ENCODE assay signal across 1 cellular context in the genomic region with DNA sequence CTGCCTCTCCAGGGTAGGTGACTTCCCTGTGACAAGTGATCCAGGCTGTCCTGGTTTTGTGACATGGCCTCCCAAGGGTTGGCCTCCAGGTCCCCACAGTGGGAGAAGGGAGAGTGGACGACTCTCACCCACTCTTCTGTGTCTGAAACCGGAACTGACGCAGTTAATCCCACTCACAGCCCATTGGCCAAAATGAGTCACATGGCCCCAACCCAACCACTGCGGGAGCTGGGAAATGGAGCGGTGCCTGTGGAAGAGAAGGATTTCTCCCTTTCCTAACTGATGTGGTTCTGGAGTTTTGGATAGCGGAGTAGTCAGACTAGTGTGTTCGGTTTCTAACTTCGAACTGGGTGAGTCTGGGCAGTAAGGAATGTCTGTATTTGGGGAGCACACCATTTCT.
A peak's percentile ranks its signal among the peaks of the same experiment; 100 is the strongest.
TF ChIP-seq lines count a peak whose summit lies in the region.

No MANE protein-coding gene starts in this region.

TF ChIP-seq in WTC11, 78 proteins besides CTCF, POLR2A, EP300 and RAD21 (continued from another document):
- TF ChIP-seq, protein P1, sequence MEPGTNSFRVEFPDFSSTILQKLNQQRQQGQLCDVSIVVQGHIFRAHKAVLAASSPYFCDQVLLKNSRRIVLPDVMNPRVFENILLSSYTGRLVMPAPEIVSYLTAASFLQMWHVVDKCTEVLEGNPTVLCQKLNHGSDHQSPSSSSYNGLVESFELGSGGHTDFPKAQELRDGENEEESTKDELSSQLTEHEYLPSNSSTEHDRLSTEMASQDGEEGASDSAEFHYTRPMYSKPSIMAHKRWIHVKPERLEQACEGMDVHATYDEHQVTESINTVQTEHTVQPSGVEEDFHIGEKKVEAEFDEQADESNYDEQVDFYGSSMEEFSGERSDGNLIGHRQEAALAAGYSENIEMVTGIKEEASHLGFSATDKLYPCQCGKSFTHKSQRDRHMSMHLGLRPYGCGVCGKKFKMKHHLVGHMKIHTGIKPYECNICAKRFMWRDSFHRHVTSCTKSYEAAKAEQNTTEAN (CRISPR knock-in tag; IDR thresholded peaks at IDR 0.05) = no peak
- TF ChIP-seq GTF2I (CRISPR knock-in tag; conservative IDR thresholded peaks at IDR 0.05) (no peak), NFYB (CRISPR knock-in tag; conservative IDR thresholded peaks at IDR 0.05; ENCODE audit: low read depth) (peak; percentile 80), CBFB (CRISPR knock-in tag; IDR thresholded peaks at IDR 0.05; ENCODE audit: low read depth) (no peak), NR3C1 (CRISPR knock-in tag; conservative IDR thresholded peaks at IDR 0.05; ENCODE audit: low read depth) (no peak)
